1 cellular context compared by ENCODE assay signal in genomic region chr20:35215066-35215956, GRCh38.
TF ChIP-seq lines count a peak whose summit lies in the region.

No MANE protein-coding gene starts in this region.

TF ChIP-seq in K562, 482 proteins besides CTCF, POLR2A, EP300 and RAD21 (continued from another document):
- TF ChIP-seq ZNF318 (IDR thresholded peaks at IDR 0.05; ENCODE audit: borderline replicate concordance in 1 of 2, low read depth in 1 of 2) (peak in 1 of 2 experiments; percentile 70; a peak in 2 of 4 replicates), DPF2 (IDR thresholded peaks at IDR 0.05) (peak; percentile 50; the same call in 1 of the 2 replicates)
